In the genomic region with DNA sequence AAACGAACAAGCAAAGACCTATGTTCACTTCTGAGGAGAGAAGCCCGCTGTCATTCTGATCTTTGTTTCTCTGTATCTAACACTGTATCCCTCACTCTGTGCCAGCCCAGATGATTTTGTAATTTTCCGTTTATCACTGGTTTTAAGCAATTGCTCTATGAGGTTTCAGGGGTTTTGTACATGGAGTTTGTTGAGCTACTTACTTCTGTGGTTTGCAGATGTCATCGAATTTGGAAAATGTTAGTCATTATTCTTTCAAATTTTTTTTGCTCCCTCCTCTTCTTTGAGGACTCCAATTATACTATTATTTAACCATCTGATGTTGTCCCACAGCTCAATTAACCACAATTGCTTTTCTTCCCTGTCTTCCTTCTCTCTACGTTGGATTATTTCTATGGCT, we compare ENCODE assay signal across 15 cellular contexts.
A peak's percentile ranks its signal among the peaks of the same experiment; 100 is the strongest.
DNase-seq lines count a peak whose midpoint lies in the region; ATAC-seq and TF ChIP-seq lines count a peak whose summit lies in the region.
"Had no signal": no experiment of that assay in that cellular context is flagged by ENCODE, and none has a peak within 500 bp of the region (broad histone marks: within the 10 kb centered on the region; RNA-seq: fewer than 3 reads in every experiment).

No MANE protein-coding gene starts in this region.

- peaks cover 22% of the 10 kb centered on the region for H3K9me3 Mint-ChIP-seq in mesothelial cell of epicardium

- no peak overlapping the region for H3K4me3 Mint-ChIP-seq in mesothelial cell of epicardium
- H3K4me3 Mint-ChIP-seq: B cell; CD4-positive, alpha-beta memory T cell had no signal

- H3K27ac Mint-ChIP-seq in mesothelial cell of epicardium: peak overlapping the region; percentile 81
- H3K27ac Mint-ChIP-seq: B cell; CD4-positive, alpha-beta memory T cell had no signal

- no peak overlapping the region for H3K4me3 ChIP-seq in fibroblast of mammary gland (ENCODE audit: control insufficient read depth, low read depth, low read length)

- TF ChIP-seq CTCF in fibroblast of mammary gland (conservative IDR thresholded peaks at IDR 0.05; ENCODE audit: control insufficient read depth, insufficient read depth, low read depth, low read length) (no peak), mesothelial cell of epicardium (IDR thresholded peaks at IDR 0.05; ENCODE audit: unreplicated experiment) (no peak)

- DNase-seq in EH (ENCODE audit: low read depth) (peak; percentile 40), MV-4-11 (lab: John Stamatoyannopoulos, UW) (peak; percentile 6), fibroblast of mammary gland (ENCODE audit: low read depth) (peak; percentile 11), mesothelial cell of epicardium (ENCODE audit: low spot score in 2 of 2, unreplicated experiment in 2 of 2) (no peak), DMS53 treated with DMSO at 0.1 percent for 48 hours (lab: John Stamatoyannopoulos, UW; ENCODE audit: unreplicated experiment) (no peak)
- DNase-seq: ACHN; C1 segment of cervical spinal cord; CD4-positive, alpha-beta memory T cell; DMS153; DND-41; GF-D8 had no signal

- peaks cover 52% of the 10 kb centered on the region for H3K4me1 Mint-ChIP-seq in mesothelial cell of epicardium
- H3K4me1 Mint-ChIP-seq: B cell; CD4-positive, alpha-beta memory T cell had no signal

- no peaks in the 10 kb centered on the region for H3K27me3 Mint-ChIP-seq in mesothelial cell of epicardium (ENCODE audit: low read depth)
- H3K27me3 Mint-ChIP-seq: B cell; CD4-positive, alpha-beta memory T cell had no signal

- ATAC-seq in GM21825 (IDR thresholded peaks at IDR 0.05; ENCODE audit: unreplicated experiment): no peak
- no peak for ATAC-seq in HG03439 (IDR thresholded peaks at IDR 0.05; ENCODE audit: unreplicated experiment)
- ATAC-seq: HepG2 had no signal

- peaks cover 19% of the 10 kb centered on the region for H3K36me3 Mint-ChIP-seq in mesothelial cell of epicardium
- H3K36me3 Mint-ChIP-seq: CD4-positive, alpha-beta memory T cell had no signal

Comparison
In these comparisons a context has a peak if more than half of its experiments do, and no peak if none do; other contexts are left out.
1. DNase-seq: peak in EH (single experiment), MV-4-11 (single experiment) and fibroblast of mammary gland (single experiment); none in mesothelial cell of epicardium (0 of 2) and DMS53 treated with DMSO at 0.1 percent for 48 hours (single experiment).